Comparison of ENCODE assay signal across 11 cellular contexts in the genomic region with DNA sequence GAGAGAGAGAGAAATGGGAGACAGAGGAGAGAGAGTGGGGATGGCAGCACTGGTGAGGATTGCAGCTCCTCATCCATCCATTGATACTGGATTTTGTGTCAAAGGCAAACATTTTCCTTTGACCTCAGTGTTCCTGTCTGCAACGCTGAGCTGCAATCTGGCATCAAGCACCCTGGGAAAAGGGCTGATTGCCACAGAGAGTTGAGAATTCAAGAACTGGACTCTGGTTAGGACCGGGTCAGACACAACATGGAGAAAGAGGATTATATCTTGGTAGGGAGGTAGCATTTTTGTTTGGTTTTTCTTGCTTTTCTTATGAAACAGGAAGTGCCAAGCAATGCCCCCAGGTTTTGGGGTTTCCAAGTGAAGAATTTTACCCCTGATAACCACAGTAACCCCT.
A peak's percentile ranks its signal among the peaks of the same experiment; 100 is the strongest.
DNase-seq lines count a peak whose midpoint lies in the region; ATAC-seq and TF ChIP-seq lines count a peak whose summit lies in the region.
"Had no signal": no experiment of that assay in that cellular context is flagged by ENCODE, and none has a peak within 500 bp of the region (broad histone marks: within the 10 kb centered on the region; RNA-seq: fewer than 3 reads in every experiment).

No MANE protein-coding gene starts in this region.

- H3K4me1 ChIP-seq in SJSA1 (replicated peaks) (peaks cover 41% of the 10 kb centered on the region), left ventricle myocardium inferior (peaks cover 54% of the 10 kb centered on the region)

- H3K9me3 ChIP-seq in SJSA1 (replicated peaks) = no peaks in the 10 kb centered on the region
- no peaks in the 10 kb centered on the region for H3K9me3 ChIP-seq in left ventricle myocardium inferior (replicated peaks)

- TF ChIP-seq CTCF in left ventricle myocardium inferior (IDR thresholded peaks at IDR 0.05; ENCODE audit: borderline replicate concordance) = no peak

- DNase-seq in Caki2 (ENCODE audit: low read depth) = peak; percentile 9
- DNase-seq in SJSA1 (ENCODE audit: low read depth in 1 of 2, low spot score in 2 of 2) = no peak
- DNase-seq in left ventricle myocardium inferior = no peak
- DNase-seq in sciatic nerve (ENCODE audit: low spot score) = peak; percentile 74
- DNase-seq in putamen (ENCODE audit: low spot score) = no peak
- DNase-seq in NOMO-1 (lab: John Stamatoyannopoulos, UW; ENCODE audit: unreplicated experiment in 2 of 2) = no peak
- no peak for DNase-seq in NCI-H345 (lab: John Stamatoyannopoulos, UW)
- DNase-seq: activated CD8-positive, alpha-beta memory T cell treated with anti-CD3 and anti-CD28 coated beads, Interleukin-2, amount 50 U/mL, for 4 hours; DMS 273 treated with DMSO at 0.1 percent for 48 hours; NCI-H1092 treated with DMSO at 0.1 percent for 48 hours had no signal

- intact Hi-C loops in left ventricle myocardium inferior (cut with micrococcal nuclease) (no loop called here), sciatic nerve (cut with DNase I) (no loop called here)

- in situ Hi-C loops in Caki2 (cut with HindIII; ENCODE audit: low pct_unique_long_range_greater_than_20kb, low sequenced_read_pairs) = no loop called here

- H3K27ac ChIP-seq in SJSA1 (peak overlapping the region; percentile 97), left ventricle myocardium inferior (replicated peaks) (peak overlapping the region; percentile 85)

- no peaks in the 10 kb centered on the region for H3K36me3 ChIP-seq in SJSA1
- H3K36me3 ChIP-seq in left ventricle myocardium inferior = no peaks in the 10 kb centered on the region

- no peaks in the 10 kb centered on the region for H3K27me3 ChIP-seq in SJSA1 (replicated peaks)
- H3K27me3 ChIP-seq in left ventricle myocardium inferior (ENCODE audit: low read depth) = no peaks in the 10 kb centered on the region

- H3K4me3 ChIP-seq in SJSA1 = no peak overlapping the region
- no peak overlapping the region for H3K4me3 ChIP-seq in left ventricle myocardium inferior

- ATAC-seq in sciatic nerve (peak; percentile 52), GM18907 (IDR thresholded peaks at IDR 0.05; ENCODE audit: unreplicated experiment) (no peak)

Comparison
In these comparisons a context has a peak if more than half of its experiments do, and no peak if none do; other contexts are left out.
1. DNase-seq: peak in Caki2 (single experiment) and sciatic nerve (single experiment); none in SJSA1 (0 of 2), left ventricle myocardium inferior (single experiment), putamen (single experiment), NOMO-1 (0 of 2) and NCI-H345 (single experiment).